In the genomic region with DNA sequence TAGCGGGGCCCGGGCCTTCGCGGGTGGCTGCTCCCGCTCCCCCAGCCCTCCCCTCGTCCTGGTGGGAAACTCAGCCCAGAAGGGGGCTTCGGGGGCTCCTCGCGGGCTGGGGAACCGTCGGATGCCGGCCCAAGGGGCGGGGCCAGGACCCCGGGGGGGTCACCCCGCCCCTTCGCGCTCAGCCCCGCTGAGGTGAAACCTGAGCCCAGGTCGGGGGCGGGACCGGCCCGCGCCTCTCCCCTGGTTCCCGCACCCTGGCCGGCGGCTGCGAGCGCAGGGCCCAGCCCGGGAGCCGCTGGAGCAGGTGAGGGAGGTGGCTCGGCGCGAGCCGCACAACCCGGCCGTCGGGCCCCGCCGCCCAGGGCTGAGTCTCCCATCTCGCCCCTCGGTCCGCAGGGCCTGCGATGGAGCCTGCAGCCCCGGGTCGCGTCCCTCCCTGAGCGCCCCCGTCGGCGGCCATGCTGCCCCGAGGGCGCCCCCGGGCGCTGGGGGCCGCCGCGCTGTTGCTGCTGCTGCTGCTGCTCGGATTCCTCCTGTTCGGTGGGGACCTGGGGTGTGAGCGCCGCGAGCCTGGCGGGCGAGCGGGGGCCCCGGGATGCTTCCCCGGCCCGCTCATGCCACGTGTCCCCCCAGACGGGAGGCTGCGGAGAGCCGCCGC, we compare ENCODE assay signal across 1 cellular context.
TF ChIP-seq lines count a peak whose summit lies in the region.

Gene LARGE2 (plus strand): TSS at position 232 of the 658 bp plus-strand sequence. CDS start 227 bp downstream, at position 459.

TF ChIP-seq in K562, 482 proteins besides CTCF, POLR2A, EP300 and RAD21 (continued from another document and continues in another):
- TF ChIP-seq, protein P1, sequence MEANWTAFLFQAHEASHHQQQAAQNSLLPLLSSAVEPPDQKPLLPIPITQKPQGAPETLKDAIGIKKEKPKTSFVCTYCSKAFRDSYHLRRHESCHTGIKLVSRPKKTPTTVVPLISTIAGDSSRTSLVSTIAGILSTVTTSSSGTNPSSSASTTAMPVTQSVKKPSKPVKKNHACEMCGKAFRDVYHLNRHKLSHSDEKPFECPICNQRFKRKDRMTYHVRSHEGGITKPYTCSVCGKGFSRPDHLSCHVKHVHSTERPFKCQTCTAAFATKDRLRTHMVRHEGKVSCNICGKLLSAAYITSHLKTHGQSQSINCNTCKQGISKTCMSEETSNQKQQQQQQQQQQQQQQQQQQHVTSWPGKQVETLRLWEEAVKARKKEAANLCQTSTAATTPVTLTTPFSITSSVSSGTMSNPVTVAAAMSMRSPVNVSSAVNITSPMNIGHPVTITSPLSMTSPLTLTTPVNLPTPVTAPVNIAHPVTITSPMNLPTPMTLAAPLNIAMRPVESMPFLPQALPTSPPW (CRISPR knock-in tag; IDR thresholded peaks at IDR 0.05), result peak; percentile 81
- TF ChIP-seq, protein P2, sequence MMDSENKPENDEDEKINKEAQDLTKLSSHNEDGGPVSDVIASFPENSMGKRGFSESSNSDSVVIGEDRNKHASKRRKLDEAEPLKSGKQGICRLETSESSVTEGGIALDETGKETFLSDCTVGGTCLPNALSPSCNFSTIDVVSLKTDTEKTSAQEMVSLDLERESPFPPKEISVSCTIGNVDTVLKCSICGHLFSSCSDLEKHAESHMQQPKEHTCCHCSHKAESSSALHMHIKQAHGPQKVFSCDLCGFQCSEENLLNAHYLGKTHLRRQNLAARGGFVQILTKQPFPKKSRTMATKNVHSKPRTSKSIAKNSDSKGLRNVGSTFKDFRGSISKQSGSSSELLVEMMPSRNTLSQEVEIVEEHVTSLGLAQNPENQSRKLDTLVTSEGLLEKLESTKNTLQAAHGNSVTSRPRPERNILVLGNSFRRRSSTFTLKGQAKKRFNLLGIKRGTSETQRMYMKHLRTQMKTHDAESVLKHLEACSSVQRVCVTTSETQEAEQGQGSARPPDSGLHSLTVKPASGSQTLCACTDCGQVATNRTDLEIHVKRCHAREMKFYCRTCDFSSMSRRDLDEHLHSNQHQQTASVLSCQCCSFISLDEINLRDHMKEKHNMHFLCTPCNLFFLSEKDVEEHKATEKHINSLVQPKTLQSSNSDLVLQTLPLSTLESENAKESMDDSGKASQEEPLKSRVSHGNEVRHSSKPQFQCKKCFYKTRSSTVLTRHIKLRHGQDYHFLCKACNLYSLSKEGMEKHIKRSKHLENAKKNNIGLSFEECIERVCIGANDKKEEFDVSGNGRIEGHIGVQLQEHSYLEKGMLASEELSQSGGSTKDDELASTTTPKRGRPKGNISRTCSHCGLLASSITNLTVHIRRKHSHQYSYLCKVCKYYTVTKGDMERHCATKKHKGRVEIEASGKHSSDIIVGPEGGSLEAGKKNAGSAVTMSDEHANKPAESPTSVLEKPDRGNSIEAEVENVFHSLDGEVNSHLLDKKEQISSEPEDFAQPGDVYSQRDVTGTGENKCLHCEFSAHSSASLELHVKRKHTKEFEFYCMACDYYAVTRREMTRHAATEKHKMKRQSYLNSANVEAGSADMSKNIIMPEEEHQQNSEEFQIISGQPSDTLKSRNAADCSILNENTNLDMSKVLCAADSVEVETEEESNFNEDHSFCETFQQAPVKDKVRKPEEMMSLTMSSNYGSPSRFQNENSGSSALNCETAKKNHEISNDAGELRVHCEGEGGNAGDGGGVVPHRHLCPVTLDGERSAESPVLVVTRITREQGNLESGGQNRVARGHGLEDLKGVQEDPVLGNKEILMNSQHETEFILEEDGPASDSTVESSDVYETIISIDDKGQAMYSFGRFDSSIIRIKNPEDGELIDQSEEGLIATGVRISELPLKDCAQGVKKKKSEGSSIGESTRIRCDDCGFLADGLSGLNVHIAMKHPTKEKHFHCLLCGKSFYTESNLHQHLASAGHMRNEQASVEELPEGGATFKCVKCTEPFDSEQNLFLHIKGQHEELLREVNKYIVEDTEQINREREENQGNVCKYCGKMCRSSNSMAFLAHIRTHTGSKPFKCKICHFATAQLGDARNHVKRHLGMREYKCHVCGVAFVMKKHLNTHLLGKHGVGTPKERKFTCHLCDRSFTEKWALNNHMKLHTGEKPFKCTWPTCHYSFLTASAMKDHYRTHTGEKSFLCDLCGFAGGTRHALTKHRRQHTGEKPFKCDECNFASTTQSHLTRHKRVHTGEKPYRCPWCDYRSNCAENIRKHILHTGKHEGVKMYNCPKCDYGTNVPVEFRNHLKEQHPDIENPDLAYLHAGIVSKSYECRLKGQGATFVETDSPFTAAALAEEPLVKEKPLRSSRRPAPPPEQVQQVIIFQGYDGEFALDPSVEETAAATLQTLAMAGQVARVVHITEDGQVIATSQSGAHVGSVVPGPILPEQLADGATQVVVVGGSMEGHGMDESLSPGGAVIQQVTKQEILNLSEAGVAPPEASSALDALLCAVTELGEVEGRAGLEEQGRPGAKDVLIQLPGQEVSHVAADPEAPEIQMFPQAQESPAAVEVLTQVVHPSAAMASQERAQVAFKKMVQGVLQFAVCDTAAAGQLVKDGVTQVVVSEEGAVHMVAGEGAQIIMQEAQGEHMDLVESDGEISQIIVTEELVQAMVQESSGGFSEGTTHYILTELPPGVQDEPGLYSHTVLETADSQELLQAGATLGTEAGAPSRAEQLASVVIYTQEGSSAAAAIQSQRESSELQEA (IDR thresholded peaks at IDR 0.05; ENCODE audit: low read depth), result no peak
- TF ChIP-seq SP1 (CRISPR knock-in tag; IDR thresholded peaks at IDR 0.05) (peak; percentile 67; the same call in 1 of the 2 replicates), MCM3 (IDR thresholded peaks at IDR 0.05) (no peak), NFXL1 (CRISPR knock-in tag; IDR thresholded peaks at IDR 0.05) (no peak), SP2 (IDR thresholded peaks at IDR 0.05; ENCODE audit: extremely low read depth, low read depth, low read length, poor library complexity, severe bottlenecking) (no peak), CCNT2 (IDR thresholded peaks at IDR 0.05; ENCODE audit: borderline replicate concordance, extremely low read depth, insufficient read length, low read depth, low read length) (no peak), GTF2E2 (tag; IDR thresholded peaks at IDR 0.05) (no peak), ILF3 (IDR thresholded peaks at IDR 0.05; ENCODE audit: borderline replicate concordance) (0 out of 2 replicates have a peak, but pooled peaks have one; percentile 35), ZNF436 (CRISPR knock-in tag; IDR thresholded peaks at IDR 0.05) (no peak), SAFB2 (IDR thresholded peaks at IDR 0.05; ENCODE audit: borderline replicate concordance, low read depth, low read length, severe bottlenecking) (no peak), CREB3 (tag; conservative IDR thresholded peaks at IDR 0.05; ENCODE audit: low read depth) (no peak), SNRNP70 (optimal IDR thresholded peaks at IDR 0.05; ENCODE audit: low read depth, low read length) (no peak), GABPB1 (CRISPR knock-in tag; IDR thresholded peaks at IDR 0.05) (no peak), CSDE1 (IDR thresholded peaks at IDR 0.05) (no peak), RB1 (IDR thresholded peaks at IDR 0.05; ENCODE audit: low read depth) (0 out of 2 replicates have a peak, but pooled peaks have one; percentile 11), ZNF140 (CRISPR knock-in tag; IDR thresholded peaks at IDR 0.05) (no peak), ZNF766 (CRISPR knock-in tag; conservative IDR thresholded peaks at IDR 0.05) (no peak), TAL1 (IDR thresholded peaks at IDR 0.05) (no peak), RCOR1 (IDR thresholded peaks at IDR 0.05; ENCODE audit: borderline replicate concordance in 1 of 2, low read depth in 2 of 2, low read length in 2 of 2) (0 out of 4 replicates have a peak, but pooled peaks of 1 of the 2 experiments have one; percentile 9), ZC3H4 (CRISPR knock-in tag; IDR thresholded peaks at IDR 0.05; ENCODE audit: borderline replicate concordance) (no peak), HIVEP1 (CRISPR knock-in tag; IDR thresholded peaks at IDR 0.05) (no peak), OTX1 (CRISPR knock-in tag; IDR thresholded peaks at IDR 0.05) (no peak), ELF1 (tag; IDR thresholded peaks at IDR 0.05) (no peak), ASH1L (IDR thresholded peaks at IDR 0.05; ENCODE audit: borderline replicate concordance, low read depth, partially characterized antibody) (no peak), RNF2 (IDR thresholded peaks at IDR 0.05) (no peak), PPARD (CRISPR knock-in tag; IDR thresholded peaks at IDR 0.05) (no peak), FOXJ3 (CRISPR knock-in tag; IDR thresholded peaks at IDR 0.05) (no peak)
- TF ChIP-seq, protein P3, sequence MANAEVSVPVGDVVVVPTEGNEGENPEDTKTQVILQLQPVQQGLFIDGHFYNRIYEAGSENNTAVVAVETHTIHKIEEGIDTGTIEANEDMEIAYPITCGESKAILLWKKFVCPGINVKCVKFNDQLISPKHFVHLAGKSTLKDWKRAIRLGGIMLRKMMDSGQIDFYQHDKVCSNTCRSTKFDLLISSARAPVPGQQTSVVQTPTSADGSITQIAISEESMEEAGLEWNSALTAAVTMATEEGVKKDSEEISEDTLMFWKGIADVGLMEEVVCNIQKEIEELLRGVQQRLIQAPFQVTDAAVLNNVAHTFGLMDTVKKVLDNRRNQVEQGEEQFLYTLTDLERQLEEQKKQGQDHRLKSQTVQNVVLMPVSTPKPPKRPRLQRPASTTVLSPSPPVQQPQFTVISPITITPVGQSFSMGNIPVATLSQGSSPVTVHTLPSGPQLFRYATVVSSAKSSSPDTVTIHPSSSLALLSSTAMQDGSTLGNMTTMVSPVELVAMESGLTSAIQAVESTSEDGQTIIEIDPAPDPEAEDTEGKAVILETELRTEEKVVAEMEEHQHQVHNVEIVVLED (CRISPR knock-in tag; IDR thresholded peaks at IDR 0.05), result no peak
- TF ChIP-seq, protein P4, sequence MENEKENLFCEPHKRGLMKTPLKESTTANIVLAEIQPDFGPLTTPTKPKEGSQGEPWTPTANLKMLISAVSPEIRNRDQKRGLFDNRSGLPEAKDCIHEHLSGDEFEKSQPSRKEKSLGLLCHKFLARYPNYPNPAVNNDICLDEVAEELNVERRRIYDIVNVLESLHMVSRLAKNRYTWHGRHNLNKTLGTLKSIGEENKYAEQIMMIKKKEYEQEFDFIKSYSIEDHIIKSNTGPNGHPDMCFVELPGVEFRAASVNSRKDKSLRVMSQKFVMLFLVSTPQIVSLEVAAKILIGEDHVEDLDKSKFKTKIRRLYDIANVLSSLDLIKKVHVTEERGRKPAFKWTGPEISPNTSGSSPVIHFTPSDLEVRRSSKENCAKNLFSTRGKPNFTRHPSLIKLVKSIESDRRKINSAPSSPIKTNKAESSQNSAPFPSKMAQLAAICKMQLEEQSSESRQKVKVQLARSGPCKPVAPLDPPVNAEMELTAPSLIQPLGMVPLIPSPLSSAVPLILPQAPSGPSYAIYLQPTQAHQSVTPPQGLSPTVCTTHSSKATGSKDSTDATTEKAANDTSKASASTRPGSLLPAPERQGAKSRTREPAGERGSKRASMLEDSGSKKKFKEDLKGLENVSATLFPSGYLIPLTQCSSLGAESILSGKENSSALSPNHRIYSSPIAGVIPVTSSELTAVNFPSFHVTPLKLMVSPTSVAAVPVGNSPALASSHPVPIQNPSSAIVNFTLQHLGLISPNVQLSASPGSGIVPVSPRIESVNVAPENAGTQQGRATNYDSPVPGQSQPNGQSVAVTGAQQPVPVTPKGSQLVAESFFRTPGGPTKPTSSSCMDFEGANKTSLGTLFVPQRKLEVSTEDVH (IDR thresholded peaks at IDR 0.05; ENCODE audit: low read depth, partially characterized antibody), result no peak
- TF ChIP-seq, protein P5, sequence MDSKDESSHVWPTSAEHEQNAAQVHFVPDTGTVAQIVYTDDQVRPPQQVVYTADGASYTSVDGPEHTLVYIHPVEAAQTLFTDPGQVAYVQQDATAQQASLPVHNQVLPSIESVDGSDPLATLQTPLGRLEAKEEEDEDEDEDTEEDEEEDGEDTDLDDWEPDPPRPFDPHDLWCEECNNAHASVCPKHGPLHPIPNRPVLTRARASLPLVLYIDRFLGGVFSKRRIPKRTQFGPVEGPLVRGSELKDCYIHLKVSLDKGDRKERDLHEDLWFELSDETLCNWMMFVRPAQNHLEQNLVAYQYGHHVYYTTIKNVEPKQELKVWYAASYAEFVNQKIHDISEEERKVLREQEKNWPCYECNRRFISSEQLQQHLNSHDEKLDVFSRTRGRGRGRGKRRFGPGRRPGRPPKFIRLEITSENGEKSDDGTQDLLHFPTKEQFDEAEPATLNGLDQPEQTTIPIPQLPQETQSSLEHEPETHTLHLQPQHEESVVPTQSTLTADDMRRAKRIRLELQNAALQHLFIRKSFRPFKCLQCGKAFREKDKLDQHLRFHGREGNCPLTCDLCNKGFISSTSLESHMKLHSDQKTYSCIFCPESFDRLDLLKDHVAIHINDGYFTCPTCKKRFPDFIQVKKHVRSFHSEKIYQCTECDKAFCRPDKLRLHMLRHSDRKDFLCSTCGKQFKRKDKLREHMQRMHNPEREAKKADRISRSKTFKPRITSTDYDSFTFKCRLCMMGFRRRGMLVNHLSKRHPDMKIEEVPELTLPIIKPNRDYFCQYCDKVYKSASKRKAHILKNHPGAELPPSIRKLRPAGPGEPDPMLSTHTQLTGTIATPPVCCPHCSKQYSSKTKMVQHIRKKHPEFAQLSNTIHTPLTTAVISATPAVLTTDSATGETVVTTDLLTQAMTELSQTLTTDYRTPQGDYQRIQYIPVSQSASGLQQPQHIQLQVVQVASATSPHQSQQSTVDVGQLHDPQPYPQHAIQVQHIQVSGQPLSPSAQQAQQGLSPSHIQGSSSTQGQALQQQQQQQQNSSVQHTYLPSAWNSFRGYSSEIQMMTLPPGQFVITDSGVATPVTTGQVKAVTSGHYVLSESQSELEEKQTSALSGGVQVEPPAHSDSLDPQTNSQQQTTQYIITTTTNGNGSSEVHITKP (IDR thresholded peaks at IDR 0.05; ENCODE audit: partially characterized antibody), result no peak
- TF ChIP-seq, protein P6, sequence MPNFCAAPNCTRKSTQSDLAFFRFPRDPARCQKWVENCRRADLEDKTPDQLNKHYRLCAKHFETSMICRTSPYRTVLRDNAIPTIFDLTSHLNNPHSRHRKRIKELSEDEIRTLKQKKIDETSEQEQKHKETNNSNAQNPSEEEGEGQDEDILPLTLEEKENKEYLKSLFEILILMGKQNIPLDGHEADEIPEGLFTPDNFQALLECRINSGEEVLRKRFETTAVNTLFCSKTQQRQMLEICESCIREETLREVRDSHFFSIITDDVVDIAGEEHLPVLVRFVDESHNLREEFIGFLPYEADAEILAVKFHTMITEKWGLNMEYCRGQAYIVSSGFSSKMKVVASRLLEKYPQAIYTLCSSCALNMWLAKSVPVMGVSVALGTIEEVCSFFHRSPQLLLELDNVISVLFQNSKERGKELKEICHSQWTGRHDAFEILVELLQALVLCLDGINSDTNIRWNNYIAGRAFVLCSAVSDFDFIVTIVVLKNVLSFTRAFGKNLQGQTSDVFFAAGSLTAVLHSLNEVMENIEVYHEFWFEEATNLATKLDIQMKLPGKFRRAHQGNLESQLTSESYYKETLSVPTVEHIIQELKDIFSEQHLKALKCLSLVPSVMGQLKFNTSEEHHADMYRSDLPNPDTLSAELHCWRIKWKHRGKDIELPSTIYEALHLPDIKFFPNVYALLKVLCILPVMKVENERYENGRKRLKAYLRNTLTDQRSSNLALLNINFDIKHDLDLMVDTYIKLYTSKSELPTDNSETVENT (CRISPR knock-in tag; IDR thresholded peaks at IDR 0.05), result no peak
- TF ChIP-seq, protein P7, sequence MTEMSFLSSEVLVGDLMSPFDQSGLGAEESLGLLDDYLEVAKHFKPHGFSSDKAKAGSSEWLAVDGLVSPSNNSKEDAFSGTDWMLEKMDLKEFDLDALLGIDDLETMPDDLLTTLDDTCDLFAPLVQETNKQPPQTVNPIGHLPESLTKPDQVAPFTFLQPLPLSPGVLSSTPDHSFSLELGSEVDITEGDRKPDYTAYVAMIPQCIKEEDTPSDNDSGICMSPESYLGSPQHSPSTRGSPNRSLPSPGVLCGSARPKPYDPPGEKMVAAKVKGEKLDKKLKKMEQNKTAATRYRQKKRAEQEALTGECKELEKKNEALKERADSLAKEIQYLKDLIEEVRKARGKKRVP (CRISPR knock-in tag; IDR thresholded peaks at IDR 0.05), result no peak
